1 cellular context compared by ENCODE assay signal in the genomic region with DNA sequence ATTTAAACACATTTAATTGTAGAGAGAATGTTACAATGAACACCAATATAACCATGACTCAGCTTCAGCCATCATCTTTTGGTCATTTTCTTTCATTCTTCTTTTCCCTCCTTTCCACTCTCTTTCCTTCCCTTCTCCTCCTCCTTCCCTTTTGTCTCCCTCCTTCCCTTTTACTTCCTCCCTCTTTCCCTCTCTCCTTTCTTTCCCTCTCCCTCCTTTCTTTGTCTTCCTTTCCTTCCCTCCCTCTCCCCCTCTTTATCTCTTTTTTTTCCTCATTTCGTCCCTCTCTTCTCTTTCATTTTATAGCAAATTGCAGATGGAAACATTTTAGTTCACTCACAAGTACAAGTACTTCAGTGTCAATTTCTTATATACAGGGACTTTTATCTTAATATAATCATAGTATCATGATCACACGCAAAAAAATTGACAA.
TF ChIP-seq lines count a peak whose summit lies in the region.

No MANE protein-coding gene starts in this region.

TF ChIP-seq in K562, 482 proteins besides CTCF, POLR2A, EP300 and RAD21 (continued from another document and continues in another):
- TF ChIP-seq, protein P1, sequence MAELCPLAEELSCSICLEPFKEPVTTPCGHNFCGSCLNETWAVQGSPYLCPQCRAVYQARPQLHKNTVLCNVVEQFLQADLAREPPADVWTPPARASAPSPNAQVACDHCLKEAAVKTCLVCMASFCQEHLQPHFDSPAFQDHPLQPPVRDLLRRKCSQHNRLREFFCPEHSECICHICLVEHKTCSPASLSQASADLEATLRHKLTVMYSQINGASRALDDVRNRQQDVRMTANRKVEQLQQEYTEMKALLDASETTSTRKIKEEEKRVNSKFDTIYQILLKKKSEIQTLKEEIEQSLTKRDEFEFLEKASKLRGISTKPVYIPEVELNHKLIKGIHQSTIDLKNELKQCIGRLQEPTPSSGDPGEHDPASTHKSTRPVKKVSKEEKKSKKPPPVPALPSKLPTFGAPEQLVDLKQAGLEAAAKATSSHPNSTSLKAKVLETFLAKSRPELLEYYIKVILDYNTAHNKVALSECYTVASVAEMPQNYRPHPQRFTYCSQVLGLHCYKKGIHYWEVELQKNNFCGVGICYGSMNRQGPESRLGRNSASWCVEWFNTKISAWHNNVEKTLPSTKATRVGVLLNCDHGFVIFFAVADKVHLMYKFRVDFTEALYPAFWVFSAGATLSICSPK (IDR thresholded peaks at IDR 0.05; ENCODE audit: borderline replicate concordance) = peak; percentile 99
- TF ChIP-seq, protein P2, sequence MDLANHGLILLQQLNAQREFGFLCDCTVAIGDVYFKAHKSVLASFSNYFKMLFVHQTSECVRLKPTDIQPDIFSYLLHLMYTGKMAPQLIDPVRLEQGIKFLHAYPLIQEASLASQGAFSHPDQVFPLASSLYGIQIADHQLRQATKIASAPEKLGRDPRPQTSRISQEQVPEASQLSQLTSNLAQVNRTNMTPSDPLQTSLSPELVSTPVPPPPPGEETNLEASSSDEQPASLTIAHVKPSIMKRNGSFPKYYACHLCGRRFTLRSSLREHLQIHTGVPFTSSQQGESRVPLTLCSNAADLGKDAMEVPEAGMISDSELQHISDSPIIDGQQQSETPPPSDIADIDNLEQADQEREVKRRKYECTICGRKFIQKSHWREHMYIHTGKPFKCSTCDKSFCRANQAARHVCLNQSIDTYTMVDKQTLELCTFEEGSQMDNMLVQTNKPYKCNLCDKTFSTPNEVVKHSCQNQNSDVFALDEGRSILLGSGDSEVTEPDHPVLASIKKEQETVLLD (IDR thresholded peaks at IDR 0.05) = peak; percentile 93
- TF ChIP-seq, protein P3, sequence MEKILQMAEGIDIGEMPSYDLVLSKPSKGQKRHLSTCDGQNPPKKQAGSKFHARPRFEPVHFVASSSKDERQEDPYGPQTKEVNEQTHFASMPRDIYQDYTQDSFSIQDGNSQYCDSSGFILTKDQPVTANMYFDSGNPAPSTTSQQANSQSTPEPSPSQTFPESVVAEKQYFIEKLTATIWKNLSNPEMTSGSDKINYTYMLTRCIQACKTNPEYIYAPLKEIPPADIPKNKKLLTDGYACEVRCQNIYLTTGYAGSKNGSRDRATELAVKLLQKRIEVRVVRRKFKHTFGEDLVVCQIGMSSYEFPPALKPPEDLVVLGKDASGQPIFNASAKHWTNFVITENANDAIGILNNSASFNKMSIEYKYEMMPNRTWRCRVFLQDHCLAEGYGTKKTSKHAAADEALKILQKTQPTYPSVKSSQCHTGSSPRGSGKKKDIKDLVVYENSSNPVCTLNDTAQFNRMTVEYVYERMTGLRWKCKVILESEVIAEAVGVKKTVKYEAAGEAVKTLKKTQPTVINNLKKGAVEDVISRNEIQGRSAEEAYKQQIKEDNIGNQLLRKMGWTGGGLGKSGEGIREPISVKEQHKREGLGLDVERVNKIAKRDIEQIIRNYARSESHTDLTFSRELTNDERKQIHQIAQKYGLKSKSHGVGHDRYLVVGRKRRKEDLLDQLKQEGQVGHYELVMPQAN (IDR thresholded peaks at IDR 0.05; ENCODE audit: borderline replicate concordance) = peak; percentile 91
- TF ChIP-seq XRCC5 (IDR thresholded peaks at IDR 0.05; ENCODE audit: low read depth, low read length) (no peak), POLR2B (IDR thresholded peaks at IDR 0.05; ENCODE audit: low read depth, partially characterized antibody) (peak; percentile 53), ZNF224 (CRISPR knock-in tag; IDR thresholded peaks at IDR 0.05) (no peak), BDP1 (IDR thresholded peaks at IDR 0.05; ENCODE audit: insufficient read depth, insufficient read length) (no peak), HNRNPK (IDR thresholded peaks at IDR 0.05; ENCODE audit: low read depth, low read length, poor library complexity, severe bottlenecking) (peak; percentile 85), HLTF (IDR thresholded peaks at IDR 0.05) (peak; percentile 95), GABPA (tag; conservative IDR thresholded peaks at IDR 0.05; ENCODE audit: low read depth) (no peak), ZNF507 (tag; conservative IDR thresholded peaks at IDR 0.05) (no peak), OTX1 (CRISPR knock-in tag; IDR thresholded peaks at IDR 0.05) (peak; percentile 94), GATAD2A (IDR thresholded peaks at IDR 0.05) (peak; percentile 85; the same call in 1 of the 2 replicates), ZNF766 (CRISPR knock-in tag; conservative IDR thresholded peaks at IDR 0.05) (no peak), SRSF7 (optimal IDR thresholded peaks at IDR 0.05; ENCODE audit: low read depth, low read length) (no peak), SMARCC2 (IDR thresholded peaks at IDR 0.05; ENCODE audit: low read depth) (peak; percentile 57; the same call in 1 of the 2 replicates), HDAC1 (IDR thresholded peaks at IDR 0.05) (peak; percentile 85 to 93), SNIP1 (IDR thresholded peaks at IDR 0.05; ENCODE audit: low read depth) (peak; percentile 58; the same call in 1 of the 2 replicates), SUPT5H (IDR thresholded peaks at IDR 0.05) (peak; percentile 54; the same call in 1 of the 2 replicates), NRF1 (conservative IDR thresholded peaks at IDR 0.05 in 1 of 2, IDR thresholded peaks at IDR 0.05 in 1 of 2) (no peak), NELFE (IDR thresholded peaks at IDR 0.05; ENCODE audit: insufficient read depth, insufficient read length) (no peak), DDX20 (tag; IDR thresholded peaks at IDR 0.05; ENCODE audit: low read depth) (no peak), NONO (IDR thresholded peaks at IDR 0.05; ENCODE audit: low read depth in 2 of 2, low read length in 1 of 2) (no peak)
- TF ChIP-seq, protein P4, sequence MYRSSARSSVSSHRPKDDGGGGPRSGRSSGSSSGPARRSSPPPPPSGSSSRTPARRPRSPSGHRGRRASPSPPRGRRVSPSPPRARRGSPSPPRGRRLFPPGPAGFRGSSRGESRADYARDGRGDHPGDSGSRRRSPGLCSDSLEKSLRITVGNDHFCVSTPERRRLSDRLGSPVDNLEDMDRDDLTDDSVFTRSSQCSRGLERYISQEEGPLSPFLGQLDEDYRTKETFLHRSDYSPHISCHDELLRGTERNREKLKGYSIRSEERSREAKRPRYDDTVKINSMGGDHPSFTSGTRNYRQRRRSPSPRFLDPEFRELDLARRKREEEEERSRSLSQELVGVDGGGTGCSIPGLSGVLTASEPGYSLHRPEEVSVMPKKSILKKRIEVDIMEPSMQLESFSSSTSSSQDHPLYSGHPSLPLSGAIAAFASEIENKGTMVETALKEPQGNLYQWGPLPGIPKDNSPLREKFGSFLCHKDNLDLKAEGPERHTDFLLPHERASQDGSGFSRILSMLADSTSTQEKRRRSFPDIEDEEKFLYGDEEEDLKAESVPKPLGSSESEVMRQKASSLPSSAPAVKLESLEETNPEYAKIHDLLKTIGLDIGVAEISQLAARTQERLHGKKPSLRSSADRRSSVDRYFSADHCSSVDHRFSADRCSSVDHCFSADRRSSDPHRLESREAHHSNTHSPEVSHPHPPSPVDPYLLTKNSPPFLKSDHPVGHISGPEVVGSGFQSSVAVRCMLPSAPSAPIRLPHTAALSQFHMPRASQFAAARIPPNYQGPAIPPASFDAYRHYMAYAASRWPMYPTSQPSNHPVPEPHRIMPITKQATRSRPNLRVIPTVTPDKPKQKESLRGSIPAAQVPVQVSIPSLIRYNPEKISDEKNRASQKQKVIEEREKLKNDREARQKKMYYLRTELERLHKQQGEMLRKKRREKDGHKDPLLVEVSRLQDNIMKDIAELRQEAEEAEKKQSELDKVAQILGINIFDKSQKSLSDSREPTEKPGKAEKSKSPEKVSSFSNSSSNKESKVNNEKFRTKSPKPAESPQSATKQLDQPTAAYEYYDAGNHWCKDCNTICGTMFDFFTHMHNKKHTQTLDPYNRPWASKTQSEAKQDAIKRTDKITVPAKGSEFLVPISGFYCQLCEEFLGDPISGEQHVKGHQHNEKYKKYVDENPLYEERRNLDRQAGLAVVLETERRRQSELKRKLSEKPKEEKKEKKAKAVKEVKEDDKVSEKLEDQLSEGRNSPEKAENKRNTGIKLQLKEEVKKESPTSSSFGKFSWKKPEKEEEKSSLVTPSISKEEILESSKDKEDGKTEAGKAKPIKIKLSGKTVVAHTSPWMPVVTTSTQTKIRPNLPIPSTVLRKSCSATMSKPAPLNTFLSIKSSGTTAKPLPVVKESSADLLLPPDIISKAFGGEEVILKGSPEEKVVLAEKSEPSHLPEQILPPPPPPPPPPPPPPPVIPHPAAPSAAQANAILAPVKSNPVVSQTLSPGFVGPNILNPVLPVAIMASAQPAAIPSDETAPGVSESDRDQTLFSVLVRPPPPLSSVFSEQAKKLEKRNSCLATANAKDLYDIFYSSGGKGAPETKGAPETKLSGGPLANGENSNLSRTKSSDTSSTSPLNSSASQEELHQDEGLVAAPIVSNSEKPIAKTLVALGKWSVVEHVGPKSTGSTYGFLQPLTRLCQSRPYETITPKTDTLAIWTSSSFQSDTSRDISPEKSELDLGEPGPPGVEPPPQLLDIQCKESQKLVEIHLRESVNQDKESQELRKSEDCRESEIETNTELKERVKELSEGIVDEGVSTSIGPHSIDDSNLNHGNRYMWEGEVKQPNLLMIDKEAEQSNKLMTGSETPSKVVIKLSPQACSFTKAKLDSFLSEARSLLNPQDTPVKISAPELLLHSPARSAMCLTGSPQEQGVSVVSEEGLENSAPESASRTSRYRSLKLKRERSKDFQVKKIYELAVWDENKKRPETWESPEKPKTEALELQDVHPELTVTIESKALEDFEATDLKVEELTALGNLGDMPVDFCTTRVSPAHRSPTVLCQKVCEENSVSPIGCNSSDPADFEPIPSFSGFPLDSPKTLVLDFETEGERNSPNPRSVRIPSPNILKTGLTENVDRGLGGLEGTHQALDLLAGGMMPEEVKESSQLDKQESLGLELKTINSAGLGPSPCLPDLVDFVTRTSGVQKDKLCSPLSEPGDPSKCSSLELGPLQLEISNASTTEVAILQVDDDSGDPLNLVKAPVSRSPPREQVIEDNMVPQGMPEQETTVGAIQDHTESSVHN (IDR thresholded peaks at IDR 0.05; ENCODE audit: borderline replicate concordance in 1 of 2, low read depth in 1 of 2) = 0 out of 4 replicates have a peak, but pooled peaks of 1 of the 2 experiments have one; percentile 36
- TF ChIP-seq, protein P5, sequence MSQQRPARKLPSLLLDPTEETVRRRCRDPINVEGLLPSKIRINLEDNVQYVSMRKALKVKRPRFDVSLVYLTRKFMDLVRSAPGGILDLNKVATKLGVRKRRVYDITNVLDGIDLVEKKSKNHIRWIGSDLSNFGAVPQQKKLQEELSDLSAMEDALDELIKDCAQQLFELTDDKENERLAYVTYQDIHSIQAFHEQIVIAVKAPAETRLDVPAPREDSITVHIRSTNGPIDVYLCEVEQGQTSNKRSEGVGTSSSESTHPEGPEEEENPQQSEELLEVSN (IDR thresholded peaks at IDR 0.05; ENCODE audit: borderline replicate concordance in 1 of 2, extremely low read depth in 1 of 2, insufficient read depth in 1 of 2, insufficient read length in 1 of 2, low read depth in 1 of 2, low read length in 1 of 2, poor library complexity in 1 of 2, severe bottlenecking in 1 of 2) = no peak
- TF ChIP-seq, protein P6, sequence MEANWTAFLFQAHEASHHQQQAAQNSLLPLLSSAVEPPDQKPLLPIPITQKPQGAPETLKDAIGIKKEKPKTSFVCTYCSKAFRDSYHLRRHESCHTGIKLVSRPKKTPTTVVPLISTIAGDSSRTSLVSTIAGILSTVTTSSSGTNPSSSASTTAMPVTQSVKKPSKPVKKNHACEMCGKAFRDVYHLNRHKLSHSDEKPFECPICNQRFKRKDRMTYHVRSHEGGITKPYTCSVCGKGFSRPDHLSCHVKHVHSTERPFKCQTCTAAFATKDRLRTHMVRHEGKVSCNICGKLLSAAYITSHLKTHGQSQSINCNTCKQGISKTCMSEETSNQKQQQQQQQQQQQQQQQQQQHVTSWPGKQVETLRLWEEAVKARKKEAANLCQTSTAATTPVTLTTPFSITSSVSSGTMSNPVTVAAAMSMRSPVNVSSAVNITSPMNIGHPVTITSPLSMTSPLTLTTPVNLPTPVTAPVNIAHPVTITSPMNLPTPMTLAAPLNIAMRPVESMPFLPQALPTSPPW (CRISPR knock-in tag; IDR thresholded peaks at IDR 0.05) = no peak
- TF ChIP-seq, protein P7, sequence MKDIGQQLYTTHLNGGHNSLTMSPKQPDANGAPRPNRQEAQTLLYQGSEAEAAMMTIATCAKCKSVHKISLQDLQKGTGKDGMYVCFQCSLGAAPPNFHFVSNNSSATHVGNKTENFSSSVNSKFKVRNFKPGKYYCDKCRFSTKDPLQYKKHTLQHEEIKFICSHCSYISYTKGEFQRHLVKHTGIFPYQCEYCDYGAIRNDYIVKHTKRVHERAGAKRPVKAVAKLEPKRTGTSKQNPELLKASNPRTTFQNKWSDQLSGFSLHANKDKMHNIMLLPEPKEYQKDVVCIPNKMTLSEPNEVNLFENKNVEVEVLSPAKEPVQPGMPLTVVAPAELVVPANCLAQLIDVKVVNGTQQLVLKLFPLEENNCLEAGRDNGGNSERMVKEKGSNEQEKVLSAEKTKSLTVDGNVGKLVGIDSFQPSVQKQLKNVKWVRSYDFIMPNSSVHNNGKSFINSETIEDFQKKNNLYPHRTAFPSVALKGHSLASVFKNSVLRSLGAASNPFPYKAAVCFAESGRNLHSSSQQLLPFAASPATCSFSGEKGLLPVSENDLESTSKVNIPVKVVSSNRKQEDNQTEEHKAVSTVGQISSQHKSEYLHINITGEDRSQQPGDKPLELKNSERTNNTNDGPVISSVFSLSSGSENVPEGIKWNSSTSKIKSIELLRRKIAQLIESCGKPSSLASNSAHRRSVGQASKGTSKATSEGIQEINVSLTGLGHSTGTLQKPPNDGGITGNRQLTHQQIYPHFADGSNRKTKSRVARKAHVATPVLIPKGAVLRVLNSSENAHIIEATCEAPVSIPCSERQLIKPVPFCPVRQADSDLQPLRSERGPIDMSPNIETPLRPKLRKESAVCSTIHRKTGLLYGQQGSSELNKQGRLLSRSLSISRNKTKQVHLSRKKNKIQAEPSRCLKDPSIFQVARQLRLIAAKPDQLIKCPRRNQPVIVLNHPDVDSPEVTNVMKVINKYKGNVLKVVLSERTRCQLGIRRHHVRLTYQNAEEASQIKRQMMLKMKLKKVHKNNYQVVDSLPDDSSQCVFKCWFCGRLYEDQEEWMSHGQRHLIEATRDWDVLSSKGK (CRISPR knock-in tag; IDR thresholded peaks at IDR 0.05) = no peak
- TF ChIP-seq, protein P8, sequence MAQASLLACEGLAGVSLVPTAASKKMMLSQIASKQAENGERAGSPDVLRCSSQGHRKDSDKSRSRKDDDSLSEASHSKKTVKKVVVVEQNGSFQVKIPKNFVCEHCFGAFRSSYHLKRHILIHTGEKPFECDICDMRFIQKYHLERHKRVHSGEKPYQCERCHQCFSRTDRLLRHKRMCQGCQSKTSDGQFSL (CRISPR knock-in tag; IDR thresholded peaks at IDR 0.05) = no peak
- TF ChIP-seq, protein P8 (tag; IDR thresholded peaks at IDR 0.05) = no peak
- TF ChIP-seq, protein P9, sequence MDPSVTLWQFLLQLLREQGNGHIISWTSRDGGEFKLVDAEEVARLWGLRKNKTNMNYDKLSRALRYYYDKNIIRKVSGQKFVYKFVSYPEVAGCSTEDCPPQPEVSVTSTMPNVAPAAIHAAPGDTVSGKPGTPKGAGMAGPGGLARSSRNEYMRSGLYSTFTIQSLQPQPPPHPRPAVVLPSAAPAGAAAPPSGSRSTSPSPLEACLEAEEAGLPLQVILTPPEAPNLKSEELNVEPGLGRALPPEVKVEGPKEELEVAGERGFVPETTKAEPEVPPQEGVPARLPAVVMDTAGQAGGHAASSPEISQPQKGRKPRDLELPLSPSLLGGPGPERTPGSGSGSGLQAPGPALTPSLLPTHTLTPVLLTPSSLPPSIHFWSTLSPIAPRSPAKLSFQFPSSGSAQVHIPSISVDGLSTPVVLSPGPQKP (CRISPR knock-in tag; IDR thresholded peaks at IDR 0.05) = no peak
